In genomic region chr1:55773189-55773940, GRCh38 we compare ENCODE assay signal across 28 cellular contexts.
"Had no signal": no experiment of that assay in that cellular context is flagged by ENCODE, and none has a peak within 500 bp of the region (broad histone marks: within the 10 kb centered on the region; RNA-seq: fewer than 3 reads in every experiment).

No MANE protein-coding gene starts in this region.

- DNase-seq: activated CD4-positive, alpha-beta memory T cell treated with anti-CD3 and anti-CD28 coated beads, Interleukin-2, amount 10 ng/mL, durations not matched to agents 7 days and 5 days; activated CD4-positive, alpha-beta T cell treated with anti-CD3 and anti-CD28 coated beads, Interleukin-2, amount 10 ng/mL, durations not matched to agents 7 days and 5 days; activated naive CD4-positive, alpha-beta T cell; activated naive CD8-positive, alpha-beta T cell treated with anti-CD3 and anti-CD28 coated beads for 36 hours; activated T-cell treated with anti-CD3 and anti-CD28 coated beads, Interleukin-2, amount 50 U/mL, for 48 hours; amniotic stem cell; central memory CD4-positive, alpha-beta T cell; endodermal cell; foreskin keratinocyte; heart left ventricle; hypothalamus; immature natural killer cell; naive B cell; nephron progenitor cell; psoas muscle; stimulated activated CD4-positive, alpha-beta T cell treated with anti-CD3 and anti-CD28 coated beads, Interleukin-2, amount 100 ng/mL, for 48 hours; stimulated activated naive CD4-positive, alpha-beta T cell treated with Interleukin-2 at 50 U/mL for 16 hours; T-helper 9 cell; WERI-Rb-1 had no signal

- H3K36me3 Mint-ChIP-seq: activated naive CD8-positive, alpha-beta T cell treated with anti-CD3 and anti-CD28 coated beads for 36 hours; immature natural killer cell; mesothelial cell of epicardium; naive B cell had no signal

- H3K4me1 Mint-ChIP-seq: activated CD4-positive, alpha-beta memory T cell treated with anti-CD3 and anti-CD28 coated beads, Interleukin-2, amount 10 ng/mL, durations not matched to agents 7 days and 5 days; activated CD4-positive, alpha-beta T cell treated with anti-CD3 and anti-CD28 coated beads, Interleukin-2, amount 10 ng/mL, durations not matched to agents 7 days and 5 days; activated naive CD8-positive, alpha-beta T cell treated with anti-CD3 and anti-CD28 coated beads for 36 hours; immature natural killer cell; mesothelial cell of epicardium; naive B cell had no signal

- H3K4me3 Mint-ChIP-seq: activated CD4-positive, alpha-beta memory T cell treated with anti-CD3 and anti-CD28 coated beads, Interleukin-2, amount 10 ng/mL, durations not matched to agents 7 days and 5 days; activated CD4-positive, alpha-beta T cell treated with anti-CD3 and anti-CD28 coated beads, Interleukin-2, amount 10 ng/mL, durations not matched to agents 7 days and 5 days; activated naive CD8-positive, alpha-beta T cell treated with anti-CD3 and anti-CD28 coated beads for 36 hours; dendritic cell treated with granulocyte-macrophage colony-stimulating factor and Interleukin-4, amounts not matched to agents 40 ng/mL and 50 ng/mL, for 4 days; endodermal cell; immature natural killer cell; mesothelial cell of epicardium; naive B cell; nephron progenitor cell had no signal

- H2AFZ ChIP-seq: parathyroid adenoma had no signal

- H3K27me3 ChIP-seq: foreskin keratinocyte, heart left ventricle, neutrophil, tibial nerve had no signal

- H3K27ac ChIP-seq: foreskin keratinocyte, heart left ventricle, neutrophil, parathyroid adenoma, psoas muscle, SK-N-MC, tibial nerve, WERI-Rb-1 had no signal

- H3K79me2 ChIP-seq: parathyroid adenoma had no signal

- H3K4me3 ChIP-seq: heart left ventricle, psoas muscle, SK-N-MC, tibial nerve had no signal

- H3K9me3 ChIP-seq: neutrophil, psoas muscle, tibial nerve had no signal

- H3K9me3 Mint-ChIP-seq: activated CD4-positive, alpha-beta memory T cell treated with anti-CD3 and anti-CD28 coated beads, Interleukin-2, amount 10 ng/mL, durations not matched to agents 7 days and 5 days; activated CD4-positive, alpha-beta T cell treated with anti-CD3 and anti-CD28 coated beads, Interleukin-2, amount 10 ng/mL, durations not matched to agents 7 days and 5 days; activated naive CD8-positive, alpha-beta T cell treated with anti-CD3 and anti-CD28 coated beads for 36 hours; activated T-helper 2 cell treated with anti-CD3 and anti-CD28 coated beads, Interferon-gamma antibody, Interleukin-2, Interleukin-4, amounts not matched to agents 10 μg/mL and 5 μg/mL and 100 μg/mL, durations not matched to agents 14 hours and 24 hours and 36 hours; endodermal cell had no signal

- H3K27ac Mint-ChIP-seq: activated CD4-positive, alpha-beta memory T cell treated with anti-CD3 and anti-CD28 coated beads, Interleukin-2, amount 10 ng/mL, durations not matched to agents 7 days and 5 days; activated CD4-positive, alpha-beta T cell treated with anti-CD3 and anti-CD28 coated beads, Interleukin-2, amount 10 ng/mL, durations not matched to agents 7 days and 5 days; activated naive CD8-positive, alpha-beta T cell treated with anti-CD3 and anti-CD28 coated beads for 36 hours; activated T-helper 2 cell treated with anti-CD3 and anti-CD28 coated beads, Interferon-gamma antibody, Interleukin-2, Interleukin-4, amounts not matched to agents 10 μg/mL and 5 μg/mL and 100 μg/mL, durations not matched to agents 14 hours and 24 hours and 36 hours; dendritic cell treated with granulocyte-macrophage colony-stimulating factor and Interleukin-4, amounts not matched to agents 40 ng/mL and 50 ng/mL, for 4 days; endodermal cell; immature natural killer cell; mesothelial cell of epicardium; naive B cell; nephron progenitor cell had no signal

- H3K9ac ChIP-seq: parathyroid adenoma had no signal

- ATAC-seq: activated CD4-positive, CD25-positive, alpha-beta regulatory T cell treated with anti-CD3 and anti-CD28 coated beads, Interleukin-2, amount 50 U/mL, for 24 hours; esophagus mucosa; foreskin keratinocyte; heart left ventricle; psoas muscle had no signal

- H3K36me3 ChIP-seq: heart left ventricle, neutrophil, tibial nerve, WERI-Rb-1 had no signal

- H3K27me3 Mint-ChIP-seq: activated CD4-positive, alpha-beta memory T cell treated with anti-CD3 and anti-CD28 coated beads, Interleukin-2, amount 10 ng/mL, durations not matched to agents 7 days and 5 days; activated CD4-positive, alpha-beta T cell treated with anti-CD3 and anti-CD28 coated beads, Interleukin-2, amount 10 ng/mL, durations not matched to agents 7 days and 5 days; activated naive CD8-positive, alpha-beta T cell treated with anti-CD3 and anti-CD28 coated beads for 36 hours; dendritic cell treated with granulocyte-macrophage colony-stimulating factor and Interleukin-4, amounts not matched to agents 40 ng/mL and 50 ng/mL, for 4 days had no signal

- H3K4me1 ChIP-seq: foreskin keratinocyte, heart left ventricle, parathyroid adenoma, psoas muscle, tibial nerve had no signal
